Comparison of ENCODE assay signal across 21 cellular contexts in genomic region chr7:2316578-2316977, GRCh38.
"Had no signal": no experiment of that assay in that cellular context is flagged by ENCODE, and none has a peak within 500 bp of the region (broad histone marks: within the 10 kb centered on the region; RNA-seq: fewer than 3 reads in every experiment).

No MANE protein-coding gene starts in this region.

- H3K9ac ChIP-seq: SK-N-SH had no signal

- H3K4me3 ChIP-seq: MG63 had no signal

- H3K4me2 ChIP-seq: SK-N-SH had no signal

- H3K27ac ChIP-seq: HL-60 had no signal

- DNase-seq: KG1, MG63, NCI-H1092, NCI-H1105 treated with DMSO at 0.1 percent for 48 hours, NCI-H1417 treated with DMSO at 0.1 percent for 48 hours, NCI-H146, NCI-H1694 treated with DMSO at 0.1 percent for 48 hours, NCI-H1930, NCI-H2081, NCI-H2107, NCI-H2227 treated with DMSO at 0.1 percent for 48 hours, NCI-H524, NCI-H69, NCI-H774, RPMI8226, SHP77, SK-N-SH, SW 1271, T-cell had no signal

- H3K9me3 ChIP-seq: MG63, SK-N-SH had no signal

- ATAC-seq: T-cell had no signal

- FAIRE-seq: RCC 7860 had no signal

- H3K36me3 ChIP-seq: MG63 had no signal

- H3K27me3 ChIP-seq: MG63 had no signal
